In the genomic region with DNA sequence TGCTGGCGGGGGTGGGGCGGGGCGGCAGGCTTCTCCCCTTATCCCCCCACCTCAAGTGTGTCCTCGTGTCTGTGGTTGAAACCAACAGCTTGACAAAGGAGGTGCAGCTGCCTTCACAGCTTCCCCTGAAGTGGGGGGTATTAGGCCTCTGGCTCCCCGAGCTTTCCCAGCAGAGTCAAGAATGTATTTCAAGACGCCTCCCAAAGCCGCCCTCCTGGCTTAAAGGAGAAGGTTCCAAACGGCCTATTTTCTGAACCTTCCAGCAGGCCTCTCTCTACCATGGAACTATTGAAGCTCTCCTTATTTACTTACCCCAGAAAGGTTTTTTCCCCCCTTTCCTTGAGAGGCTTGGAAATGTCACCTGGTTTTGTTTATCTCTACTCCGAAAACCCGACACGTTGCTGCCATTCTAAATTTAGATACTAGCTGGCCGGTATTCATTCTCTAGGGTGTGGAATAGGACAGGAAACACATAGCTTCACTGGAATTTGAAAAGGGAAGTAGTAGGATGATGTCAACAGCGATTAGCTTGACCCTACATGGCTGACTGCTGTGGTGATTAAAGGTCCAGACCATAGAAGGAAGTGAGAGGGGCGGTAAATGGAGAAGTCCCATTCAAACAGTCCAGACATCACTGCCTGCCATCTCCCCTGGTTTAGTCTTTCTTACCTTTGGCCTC, we compare ENCODE assay signal across 8 cellular contexts. TPM values are rescaled to one million over a fixed set of nuclear protein-coding genes. Genes with fewer than 3 reads are reported as not detected.
A peak's percentile ranks its signal among the peaks of the same experiment; 100 is the strongest.
DNase-seq lines count a peak whose midpoint lies in the region; ATAC-seq and TF ChIP-seq lines count a peak whose summit lies in the region.

No MANE protein-coding gene starts in this region.

- no peaks in the 10 kb centered on the region for H3K9me3 ChIP-seq in neutrophil

- H3K9me3 Mint-ChIP-seq in activated CD4-positive, alpha-beta memory T cell treated with anti-CD3 and anti-CD28 coated beads, Interleukin-2, amount 10 ng/mL, durations not matched to agents 7 days and 5 days = no peaks in the 10 kb centered on the region

- H3K27me3 ChIP-seq in neutrophil = no peaks in the 10 kb centered on the region

- CTCF ChIA-PET in activated CD4-positive, alpha-beta memory T cell treated with anti-CD3 and anti-CD28 coated beads, Interleukin-2, amount 10 ng/mL, durations not matched to agents 7 days and 5 days (lab: Charles Lee) = interaction anchor here (0.9 to 7.9 kb wide), 13 partner anchors 11 to 387 kb away, joined by 3 to 84 read pairs (median 5); partner anchors contain the start of genes CCDC83 and EED

- TF ChIP-seq CTCF in neutrophil (IDR thresholded peaks at IDR 0.05) = peak; percentile 1

- H3K4me3 ChIP-seq in neutrophil (ENCODE audit: low read depth in 1 of 2, low read length in 1 of 2) = peak overlapping the region; percentile 72 to 81

- H3K4me3 Mint-ChIP-seq in activated CD4-positive, alpha-beta memory T cell treated with anti-CD3 and anti-CD28 coated beads, Interleukin-2, amount 10 ng/mL, durations not matched to agents 7 days and 5 days = peak overlapping the region; percentile 63

- DNase-seq in NCI-H2107 treated with DMSO at 0.1 percent for 48 hours (lab: John Stamatoyannopoulos, UW; ENCODE audit: unreplicated experiment) = peak; percentile 69
- no peak for DNase-seq in NCI-H2107 (lab: John Stamatoyannopoulos, UW)
- DNase-seq in LoVo (ENCODE audit: low spot score) = peak; percentile 73
- no peak for DNase-seq in activated CD4-positive, alpha-beta memory T cell treated with anti-CD3 and anti-CD28 coated beads, Interleukin-2, amount 10 ng/mL, durations not matched to agents 7 days and 5 days
- DNase-seq in germinal center (ENCODE audit: low spot score) = peak; percentile 18

- H3K36me3 ChIP-seq in neutrophil = no peaks in the 10 kb centered on the region

- POLR2A ChIA-PET in activated CD4-positive, alpha-beta memory T cell treated with anti-CD3 and anti-CD28 coated beads, Interleukin-2, amount 10 ng/mL, durations not matched to agents 7 days and 5 days (lab: Charles Lee) = interaction anchor here (0.6 to 5.2 kb wide), 32 partner anchors 8 to 440 kb away, joined by 3 to 62 read pairs (median 8); partner anchors contain the start of genes CCDC83, EED, HIKESHI and TMEM126B

- no peaks in the 10 kb centered on the region for H3K27me3 Mint-ChIP-seq in activated CD4-positive, alpha-beta memory T cell treated with anti-CD3 and anti-CD28 coated beads, Interleukin-2, amount 10 ng/mL, durations not matched to agents 7 days and 5 days

- ATAC-seq in GM21825 (IDR thresholded peaks at IDR 0.05; ENCODE audit: unreplicated experiment) (peak; percentile 20), HG03469 (IDR thresholded peaks at IDR 0.05; ENCODE audit: unreplicated experiment) (no peak)

- H3K36me3 Mint-ChIP-seq in activated CD4-positive, alpha-beta memory T cell treated with anti-CD3 and anti-CD28 coated beads, Interleukin-2, amount 10 ng/mL, durations not matched to agents 7 days and 5 days (ENCODE audit: low read depth) = peaks cover 33% of the 10 kb centered on the region

- peaks cover 43 to 48% of the 10 kb centered on the region in 2 experiments for H3K4me1 ChIP-seq in neutrophil (ENCODE audit: control insufficient read depth in 1 of 2, insufficient read depth in 1 of 2, low read depth in 1 of 2, low read length in 1 of 2)

- peak overlapping the region; percentile 100 for H3K27ac ChIP-seq in neutrophil

- H3K27ac Mint-ChIP-seq in activated CD4-positive, alpha-beta memory T cell treated with anti-CD3 and anti-CD28 coated beads, Interleukin-2, amount 10 ng/mL, durations not matched to agents 7 days and 5 days = peak overlapping the region; percentile 81

- H3K4me1 Mint-ChIP-seq in activated CD4-positive, alpha-beta memory T cell treated with anti-CD3 and anti-CD28 coated beads, Interleukin-2, amount 10 ng/mL, durations not matched to agents 7 days and 5 days = peaks cover 22% of the 10 kb centered on the region

RNA-seq across cellular contexts. Expression of gene PICALM, which starts 0.7 kb away (rescaled TPM):
- 100 to 1,000 TPM; 194 to 199 TPM for total RNA-seq in activated CD4-positive, alpha-beta memory T cell treated with anti-CD3 and anti-CD28 coated beads, Interleukin-2, amount 10 ng/mL, durations not matched to agents 7 days and 5 days

Comparison
In these comparisons a context has a peak if more than half of its experiments do, and no peak if none do; other contexts are left out.
1. DNase-seq: peak in NCI-H2107 treated with DMSO at 0.1 percent for 48 hours (single experiment), LoVo (single experiment) and germinal center (single experiment); none in NCI-H2107 (single experiment) and activated CD4-positive, alpha-beta memory T cell treated with anti-CD3 and anti-CD28 coated beads, Interleukin-2, amount 10 ng/mL, durations not matched to agents 7 days and 5 days (single experiment).